Comparison of ENCODE assay signal across 23 cellular contexts in the genomic region with DNA sequence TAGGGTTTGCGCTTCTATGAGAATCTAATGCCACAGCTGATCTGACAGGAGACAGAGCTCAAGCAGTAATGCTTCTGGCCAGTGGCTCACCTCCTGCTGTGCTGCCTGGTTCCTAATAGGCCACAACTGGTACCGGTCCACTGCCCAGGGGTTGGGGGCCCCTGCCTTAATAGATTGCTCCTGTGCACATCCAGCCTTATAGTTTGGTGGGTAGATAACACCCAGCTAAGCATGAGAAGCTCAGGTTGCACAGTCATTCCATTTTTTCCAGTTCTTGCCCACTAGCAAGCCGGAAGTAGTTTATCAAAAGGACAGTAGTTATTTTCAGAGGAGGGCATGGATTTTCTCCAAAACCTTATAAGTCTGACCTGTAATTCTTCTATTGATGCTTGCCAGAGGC. TPM values are rescaled to one million over a fixed set of nuclear protein-coding genes. Genes with fewer than 3 reads are reported as not detected.
DNase-seq lines count a peak whose midpoint lies in the region.
"Had no signal": no experiment of that assay in that cellular context is flagged by ENCODE, and none has a peak within 500 bp of the region (broad histone marks: within the 10 kb centered on the region; RNA-seq: fewer than 3 reads in every experiment).

No MANE protein-coding gene starts in this region.

- H3K27ac Mint-ChIP-seq in CD8-positive, alpha-beta memory T cell: no peak overlapping the region
- H3K27ac Mint-ChIP-seq: CD14-positive monocyte; CD4-positive, alpha-beta memory T cell; CD4-positive, CD25-positive, alpha-beta regulatory T cell had no signal

- DNase-seq in Karpas-422 (peak; percentile 11), left kidney (ENCODE audit: low read depth, low spot score) (peak; percentile 6), middle frontal gyrus (ENCODE audit: extremely low spot score, low spot score) (no peak), HK-2 (ENCODE audit: unreplicated experiment) (no peak)
- no peak for DNase-seq in CD8-positive, alpha-beta memory T cell
- DNase-seq: 8988T; ACHN; BE2C; C1 segment of cervical spinal cord; Caco-2; Calu3; CD4-positive, alpha-beta memory T cell; CD4-positive, CD25-positive, alpha-beta regulatory T cell; DND-41; EL; GDM1 had no signal

- no peaks in the 10 kb centered on the region for H3K9me3 ChIP-seq in Karpas-422 (ENCODE audit: low read length)
- H3K9me3 ChIP-seq in CD8-positive, alpha-beta memory T cell (ENCODE audit: low read length): no peaks in the 10 kb centered on the region
- H3K9me3 ChIP-seq: BE2C, Caco-2 had no signal

- no peaks in the 10 kb centered on the region for H3K4me1 Mint-ChIP-seq in CD8-positive, alpha-beta memory T cell
- H3K4me1 Mint-ChIP-seq: CD14-positive monocyte; CD4-positive, alpha-beta memory T cell; CD4-positive, CD25-positive, alpha-beta regulatory T cell had no signal

- H3K36me3 ChIP-seq in Karpas-422 (ENCODE audit: insufficient read depth, low read length): no peaks in the 10 kb centered on the region
- H3K36me3 ChIP-seq in CD8-positive, alpha-beta memory T cell (ENCODE audit: insufficient read depth, low read length): no peaks in the 10 kb centered on the region
- H3K36me3 ChIP-seq: BE2C, BLaER1 had no signal

- POLR2A ChIA-PET in CD8-positive, alpha-beta memory T cell (lab: Charles Lee): interaction anchor here (0.6 kb wide), 1 partner anchor 695 kb away, joined by 4 read pairs; no protein-coding TSS in a partner anchor

- no peak overlapping the region for H3K9ac ChIP-seq in Karpas-422 (ENCODE audit: low read length)
- H3K9ac ChIP-seq: BLaER1 had no signal

- H2AFZ ChIP-seq in Karpas-422 (ENCODE audit: low read length): no peak overlapping the region

- H3K9me3 Mint-ChIP-seq in CD8-positive, alpha-beta memory T cell: no peaks in the 10 kb centered on the region

- H3K79me2 ChIP-seq in Karpas-422 (ENCODE audit: low read length): no peaks in the 10 kb centered on the region

- CTCF ChIA-PET in CD8-positive, alpha-beta memory T cell (lab: Charles Lee): no interaction called here

- H3K27ac ChIP-seq in Karpas-422 (ENCODE audit: low read length): no peak overlapping the region
- H3K27ac ChIP-seq in CD8-positive, alpha-beta memory T cell (ENCODE audit: low read depth, low read length): no peak overlapping the region
- H3K27ac ChIP-seq: BLaER1 had no signal

- H3K4me3 ChIP-seq in Karpas-422 (ENCODE audit: low read length): no peak overlapping the region
- H3K4me3 ChIP-seq in CD8-positive, alpha-beta memory T cell (ENCODE audit: low read length): no peak overlapping the region
- H3K4me3 ChIP-seq: BLaER1, GM12878 had no signal

- no peaks in the 10 kb centered on the region for H3K27me3 ChIP-seq in Karpas-422 (ENCODE audit: low read length)
- no peaks in the 10 kb centered on the region for H3K27me3 ChIP-seq in CD8-positive, alpha-beta memory T cell (ENCODE audit: insufficient read depth, low read length, poor library complexity, severe bottlenecking)
- H3K27me3 ChIP-seq: BLaER1 had no signal

- H3K9me2 ChIP-seq in Karpas-422 (replicated peaks; ENCODE audit: insufficient read depth, low read length): no peaks in the 10 kb centered on the region

- no peaks in the 10 kb centered on the region for H4K20me1 ChIP-seq in Karpas-422 (ENCODE audit: insufficient read depth, low read depth, low read length)
- H4K20me1 ChIP-seq: BLaER1 had no signal

- H3K4me3 Mint-ChIP-seq in CD8-positive, alpha-beta memory T cell: no peak overlapping the region
- H3K4me3 Mint-ChIP-seq: CD14-positive monocyte; CD4-positive, alpha-beta memory T cell; CD4-positive, CD25-positive, alpha-beta regulatory T cell had no signal

- H3K27me3 Mint-ChIP-seq in CD8-positive, alpha-beta memory T cell: peaks cover 3 to 45% of the 10 kb centered on the region in 2 donors

- H3K36me3 Mint-ChIP-seq in CD8-positive, alpha-beta memory T cell: peaks cover 0 to 12% (median 2%) of the 10 kb centered on the region in 3 donors
- H3K36me3 Mint-ChIP-seq: CD14-positive monocyte; CD4-positive, alpha-beta memory T cell; CD4-positive, CD25-positive, alpha-beta regulatory T cell had no signal

- no peaks in the 10 kb centered on the region for H3K4me1 ChIP-seq in Karpas-422 (ENCODE audit: low read length)
- no peaks in the 10 kb centered on the region for H3K4me1 ChIP-seq in CD8-positive, alpha-beta memory T cell (ENCODE audit: insufficient read depth, low read length)
- H3K4me1 ChIP-seq: BE2C, BLaER1 had no signal

- H3K4me2 ChIP-seq in Karpas-422 (ENCODE audit: low read depth, low read length, poor library complexity, severe bottlenecking): no peak overlapping the region
- H3K4me2 ChIP-seq: BLaER1 had no signal

RNA-seq across cellular contexts. Expression of gene KRTAP1-5, which starts 7.6 kb away (rescaled TPM):
- total RNA-seq in Karpas-422 (2014; rRNA removed; shearing (Covaris generic); ENCODE audit: low replicate concordance): not detected in 2 replicates
- total RNA-seq in CD8-positive, alpha-beta memory T cell: not detected
- not detected for polyA plus RNA-seq in CD8-positive, alpha-beta memory T cell
- total RNA-seq: A673; Caco-2; Calu3; CD4-positive, alpha-beta memory T cell; CD4-positive, CD25-positive, alpha-beta regulatory T cell; Daoy; G401; GM12878 had no signal
- polyA plus RNA-seq: CD14-positive monocyte; CD4-positive, alpha-beta memory T cell; CD4-positive, CD25-positive, alpha-beta regulatory T cell; GM12878 had no signal

RNA-seq across cellular contexts. Expression of gene KRTAP3-1, which starts 10.5 kb away (rescaled TPM):
- not detected in 2 replicates for total RNA-seq in Karpas-422 (2014; rRNA removed; shearing (Covaris generic); ENCODE audit: low replicate concordance)
- not detected for total RNA-seq in CD8-positive, alpha-beta memory T cell
- not detected for polyA plus RNA-seq in CD8-positive, alpha-beta memory T cell
- total RNA-seq: A673; Calu3; CD4-positive, alpha-beta memory T cell; CD4-positive, CD25-positive, alpha-beta regulatory T cell; Daoy; G401; GM12878 had no signal
- polyA plus RNA-seq: AG04450; CD14-positive monocyte; CD4-positive, alpha-beta memory T cell; CD4-positive, CD25-positive, alpha-beta regulatory T cell; GM12878 had no signal

RNA-seq across cellular contexts. Expression of gene KRTAP1-4, which starts 10.6 kb away (rescaled TPM):
- total RNA-seq in Karpas-422 (2014; rRNA removed; shearing (Covaris generic); ENCODE audit: low replicate concordance): not detected in 2 replicates
- not detected for total RNA-seq in CD8-positive, alpha-beta memory T cell
- polyA plus RNA-seq in CD8-positive, alpha-beta memory T cell: not detected
- total RNA-seq: A673; Caco-2; Calu3; CD4-positive, alpha-beta memory T cell; CD4-positive, CD25-positive, alpha-beta regulatory T cell; Daoy; G401; GM12878 had no signal
- polyA plus RNA-seq: AG04450; CD14-positive monocyte; CD4-positive, alpha-beta memory T cell; CD4-positive, CD25-positive, alpha-beta regulatory T cell; GM12878 had no signal

RNA-seq across cellular contexts. Expression of gene KRTAP1-3, which starts 15.3 kb away (rescaled TPM):
- total RNA-seq in Karpas-422 (2014; rRNA removed; shearing (Covaris generic); ENCODE audit: low replicate concordance): not detected in 2 replicates
- total RNA-seq in CD8-positive, alpha-beta memory T cell: not detected
- polyA plus RNA-seq in CD8-positive, alpha-beta memory T cell: not detected
- total RNA-seq: A673; Caco-2; Calu3; CD4-positive, alpha-beta memory T cell; CD4-positive, CD25-positive, alpha-beta regulatory T cell; Daoy; G401; GM12878 had no signal
- polyA plus RNA-seq: AG04450; CD14-positive monocyte; CD4-positive, alpha-beta memory T cell; CD4-positive, CD25-positive, alpha-beta regulatory T cell; GM12878 had no signal

RNA-seq across cellular contexts. Expression of gene KRTAP3-2, which starts 19.7 kb away (rescaled TPM):
- not detected in 2 replicates for total RNA-seq in Karpas-422 (2014; rRNA removed; shearing (Covaris generic); ENCODE audit: low replicate concordance)
- not detected for total RNA-seq in CD8-positive, alpha-beta memory T cell
- not detected for polyA plus RNA-seq in CD8-positive, alpha-beta memory T cell
- total RNA-seq: A673; Caco-2; Calu3; CD4-positive, alpha-beta memory T cell; CD4-positive, CD25-positive, alpha-beta regulatory T cell; Daoy; G401; GM12878 had no signal
- polyA plus RNA-seq: AG04450; CD14-positive monocyte; CD4-positive, alpha-beta memory T cell; CD4-positive, CD25-positive, alpha-beta regulatory T cell; GM12878 had no signal

Comparison
In these comparisons a context has a peak if more than half of its experiments do, and no peak if none do; other contexts are left out.
1. DNase-seq: peak in Karpas-422 (single experiment) and left kidney (single experiment); none in CD8-positive, alpha-beta memory T cell (0 of 5), middle frontal gyrus (single experiment) and HK-2 (single experiment).